ENCODE assay signal across 2 cellular contexts in the genomic region with DNA sequence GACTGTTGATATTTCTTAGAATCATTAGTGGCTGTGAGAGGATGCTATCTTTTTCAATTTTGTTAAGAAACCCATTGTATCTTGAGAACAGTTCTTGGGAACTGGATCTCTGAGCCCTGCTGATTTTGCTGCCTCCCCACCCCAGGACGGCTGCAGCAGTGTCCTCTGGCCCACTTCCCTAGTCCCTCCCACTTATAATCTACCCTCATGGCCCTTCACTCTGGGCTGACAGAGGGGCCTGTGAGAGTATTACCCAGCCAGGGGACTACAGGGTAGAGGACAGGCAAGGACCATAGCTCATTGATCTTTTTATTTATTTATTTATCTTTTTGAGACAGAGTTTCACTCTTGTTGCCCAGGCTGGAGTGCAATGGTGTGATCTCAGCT.
TF ChIP-seq lines count a peak whose summit lies in the region.

No MANE protein-coding gene starts in this region.

TF ChIP-seq in GM23338, 12 proteins besides CTCF, POLR2A, EP300 and RAD21 (continued from another document):
- TF ChIP-seq REST (IDR thresholded peaks at IDR 0.05; ENCODE audit: unreplicated experiment) (no peak), ZNF114 (CRISPR knock-in tag; IDR thresholded peaks at IDR 0.05) (no peak), ZNF462 (CRISPR knock-in tag; IDR thresholded peaks at IDR 0.05) (no peak), EZH2 (IDR thresholded peaks at IDR 0.05; ENCODE audit: low read depth, unreplicated experiment) (no peak), POLR2AphosphoS5 (IDR thresholded peaks at IDR 0.05; ENCODE audit: low read depth) (no peak)

TF ChIP-seq in SK-N-SH, 30 proteins besides CTCF, POLR2A, EP300 and RAD21:
- TF ChIP-seq REST (IDR thresholded peaks at IDR 0.05; ENCODE audit: low read depth, low read length) (no peak), IRF3 (IDR thresholded peaks at IDR 0.05; ENCODE audit: low read depth, low read length) (no peak), GABPA (IDR thresholded peaks at IDR 0.05; ENCODE audit: low read depth) (no peak), EZH2phosphoT487 (IDR thresholded peaks at IDR 0.05; ENCODE audit: borderline replicate concordance, low read depth) (no peak), ELF1 (IDR thresholded peaks at IDR 0.05) (no peak)
- TF ChIP-seq, protein P1, sequence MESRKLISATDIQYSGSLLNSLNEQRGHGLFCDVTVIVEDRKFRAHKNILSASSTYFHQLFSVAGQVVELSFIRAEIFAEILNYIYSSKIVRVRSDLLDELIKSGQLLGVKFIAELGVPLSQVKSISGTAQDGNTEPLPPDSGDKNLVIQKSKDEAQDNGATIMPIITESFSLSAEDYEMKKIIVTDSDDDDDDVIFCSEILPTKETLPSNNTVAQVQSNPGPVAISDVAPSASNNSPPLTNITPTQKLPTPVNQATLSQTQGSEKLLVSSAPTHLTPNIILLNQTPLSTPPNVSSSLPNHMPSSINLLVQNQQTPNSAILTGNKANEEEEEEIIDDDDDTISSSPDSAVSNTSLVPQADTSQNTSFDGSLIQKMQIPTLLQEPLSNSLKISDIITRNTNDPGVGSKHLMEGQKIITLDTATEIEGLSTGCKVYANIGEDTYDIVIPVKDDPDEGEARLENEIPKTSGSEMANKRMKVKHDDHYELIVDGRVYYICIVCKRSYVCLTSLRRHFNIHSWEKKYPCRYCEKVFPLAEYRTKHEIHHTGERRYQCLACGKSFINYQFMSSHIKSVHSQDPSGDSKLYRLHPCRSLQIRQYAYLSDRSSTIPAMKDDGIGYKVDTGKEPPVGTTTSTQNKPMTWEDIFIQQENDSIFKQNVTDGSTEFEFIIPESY (IDR thresholded peaks at IDR 0.05; ENCODE audit: borderline replicate concordance, low read depth): no peak
TF ChIP-seq in SK-N-SH: peak in this region for 0.
